8 cellular contexts compared by ENCODE assay signal in the genomic region with DNA sequence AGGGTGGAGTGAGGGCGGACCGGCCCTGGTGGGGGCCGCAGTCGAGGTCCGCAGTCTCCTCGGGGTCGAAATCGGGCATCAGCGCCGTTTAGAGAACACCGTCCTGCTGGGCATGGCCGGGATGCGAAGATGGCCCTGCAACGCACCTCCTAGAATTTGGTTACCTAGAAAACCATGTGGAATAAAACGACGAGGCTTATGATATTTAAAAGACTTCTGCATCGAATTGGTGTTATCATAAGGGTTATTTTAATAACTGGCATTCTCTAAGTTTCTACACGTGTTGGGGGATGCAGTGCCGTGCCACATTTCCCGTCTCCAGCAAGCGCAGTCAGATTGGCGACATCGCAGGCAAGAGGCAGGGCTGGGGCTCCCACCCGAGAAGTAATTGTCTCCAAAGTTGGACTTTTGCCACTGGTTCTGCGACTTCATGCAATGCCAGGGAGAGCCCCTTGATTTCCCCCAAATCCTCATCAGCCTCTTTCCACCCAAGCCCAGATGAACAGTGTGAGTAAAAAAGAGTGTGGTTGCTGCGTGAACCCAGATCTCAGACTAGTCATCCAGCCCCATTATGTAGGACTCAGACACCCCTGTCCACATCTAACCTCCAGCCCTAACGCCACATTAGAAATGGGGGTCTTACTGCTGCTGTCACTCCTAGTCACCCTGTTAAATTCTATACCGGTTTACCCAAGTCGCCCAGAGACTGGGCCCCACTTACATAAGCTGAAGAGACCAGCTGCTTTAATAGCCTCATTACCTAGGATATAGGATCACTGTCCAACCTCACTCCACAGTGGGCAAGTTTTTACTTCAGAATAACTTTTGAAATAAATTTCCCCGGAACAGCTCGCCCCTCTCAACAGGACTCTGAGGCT. TPM values are rescaled to one million over a fixed set of nuclear protein-coding genes. Genes with fewer than 3 reads are reported as not detected.
DNase-seq lines count a peak whose midpoint lies in the region; ATAC-seq and TF ChIP-seq lines count a peak whose summit lies in the region.

No MANE protein-coding gene starts in this region.

- peaks cover 6 to 19% of the 10 kb centered on the region in 2 donors for H3K4me1 ChIP-seq in breast epithelium

- H3K27me3 ChIP-seq in breast epithelium: no peaks in the 10 kb centered on the region

- DNase-seq in RWPE1 (ENCODE audit: low spot score) (no peak), breast epithelium (ENCODE audit: low spot score in 2 of 2) (peak in 1 of 2 donors; percentile 50), lower leg skin (ENCODE audit: low spot score in 2 of 2) (no peak), 8988T (no peak), NK-92 (lab: John Stamatoyannopoulos, UW; ENCODE audit: unreplicated experiment) (no peak)
- peak; percentile 64 for DNase-seq in stimulated activated naive CD8-positive, alpha-beta T cell treated with anti-CD3 and anti-CD28 coated beads, Interleukin-15, Interleukin-2, amounts not matched to agents 100 U/mL and 50 U/mL, for 24 hours

- H3K9me3 ChIP-seq in breast epithelium: no peaks in the 10 kb centered on the region

- intact Hi-C loops in breast epithelium (cut with DNase I; ENCODE audit: low total_unique reads): loop anchor here (10.0 kb wide), 1 partner anchor 350 kb away; a partner anchor contains a TSS
- intact Hi-C loops in lower leg skin (cut with DNase I; ENCODE audit: low total_unique reads): no loop called here

- H3K36me3 ChIP-seq in breast epithelium: no peaks in the 10 kb centered on the region

- no peak for TF ChIP-seq CTCF in RWPE1 (conservative IDR thresholded peaks at IDR 0.05; ENCODE audit: low read depth)
- TF ChIP-seq CTCF in breast epithelium (IDR thresholded peaks at IDR 0.05): no peak
- no peak for TF ChIP-seq CTCF in lower leg skin (IDR thresholded peaks at IDR 0.05)

- CTCF ChIA-PET in RWPE1 (lab: Yijun Ruan, JAX): interaction anchor here (0.6 kb wide), 1 partner anchor 300 kb away, joined by 3 read pairs; no protein-coding TSS in a partner anchor

- POLR2A ChIA-PET in RWPE1 (lab: Yijun Ruan, JAX; ENCODE audit: low non-redundant PET): no interaction called here

- peak; percentile 86 for TF ChIP-seq POLR2A in breast epithelium (IDR thresholded peaks at IDR 0.05)
- TF ChIP-seq POLR2A in lower leg skin (IDR thresholded peaks at IDR 0.05): no peak

- H3K27ac ChIP-seq in RWPE1 (peak overlapping the region; percentile 86), breast epithelium (peak overlapping the region; percentile 100)

- H3K4me3 ChIP-seq in breast epithelium: peak overlapping the region; percentile 58 to 90 (median 88)
- peak overlapping the region; percentile 66 for H3K4me3 ChIP-seq in lower leg skin (ENCODE audit: low read depth, poor library complexity, severe bottlenecking)

- ATAC-seq in GM18517 (IDR thresholded peaks at IDR 0.05; ENCODE audit: unreplicated experiment) (peak; percentile 24), GM21528 (IDR thresholded peaks at IDR 0.05; ENCODE audit: low FRiP score, unreplicated experiment) (no peak)
- peak; percentile 32 for ATAC-seq in stimulated activated naive CD8-positive, alpha-beta T cell treated with anti-CD3 and anti-CD28 coated beads, Interleukin-15, Interleukin-2, amounts not matched to agents 100 U/mL and 50 U/mL, for 24 hours

- WGBS in lower leg skin, 2 donors: 17% methylated on average over 29 to 31 of the region's 31 CpGs

RNA-seq across cellular contexts. Expression of a gene that starts 0.6 kb away (rescaled TPM):
- total RNA-seq in breast epithelium (10 to 100 TPM; 16.2 to 35.7 (median 16.4) TPM), lower leg skin (10 to 100 TPM in 2 of 4 donors, 1 to 10 TPM in 2; 7.6 to 11.8 (median 10.3) TPM)

RNA-seq across cellular contexts. Expression of a gene that starts 40.4 kb away (rescaled TPM):
- total RNA-seq in breast epithelium (under 1 TPM in 2 of 3 donors, not detected in 1; under 0.01 to 0.16 TPM), lower leg skin (under 1 TPM in 1 of 4 donors, not detected in 3; 0.32 TPM)

RNA-seq across cellular contexts. Expression of a gene that starts 57.2 kb away (rescaled TPM):
- total RNA-seq in breast epithelium (not detected), lower leg skin (not detected)
